1 cellular context compared by ENCODE assay signal in genomic region chr19:679418-680286, GRCh38.
A peak's percentile ranks its signal among the peaks of the same experiment; 100 is the strongest.
TF ChIP-seq lines count a peak whose summit lies in the region.

No MANE protein-coding gene starts in this region.

TF ChIP-seq in K562, 482 proteins besides CTCF, POLR2A, EP300 and RAD21 (continued from another document):
- TF ChIP-seq, protein P1, sequence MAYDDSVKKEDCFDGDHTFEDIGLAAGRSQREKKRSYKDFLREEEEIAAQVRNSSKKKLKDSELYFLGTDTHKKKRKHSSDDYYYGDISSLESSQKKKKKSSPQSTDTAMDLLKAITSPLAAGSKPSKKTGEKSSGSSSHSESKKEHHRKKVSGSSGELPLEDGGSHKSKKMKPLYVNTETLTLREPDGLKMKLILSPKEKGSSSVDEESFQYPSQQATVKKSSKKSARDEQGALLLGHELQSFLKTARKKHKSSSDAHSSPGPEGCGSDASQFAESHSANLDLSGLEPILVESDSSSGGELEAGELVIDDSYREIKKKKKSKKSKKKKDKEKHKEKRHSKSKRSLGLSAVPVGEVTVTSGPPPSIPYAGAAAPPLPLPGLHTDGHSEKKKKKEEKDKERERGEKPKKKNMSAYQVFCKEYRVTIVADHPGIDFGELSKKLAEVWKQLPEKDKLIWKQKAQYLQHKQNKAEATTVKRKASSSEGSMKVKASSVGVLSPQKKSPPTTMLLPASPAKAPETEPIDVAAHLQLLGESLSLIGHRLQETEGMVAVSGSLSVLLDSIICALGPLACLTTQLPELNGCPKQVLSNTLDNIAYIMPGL (CRISPR knock-in tag; IDR thresholded peaks at IDR 0.05): no peak
- TF ChIP-seq TGIF2 (CRISPR knock-in tag; IDR thresholded peaks at IDR 0.05) (peak; percentile 89), GATAD2B (IDR thresholded peaks at IDR 0.05; ENCODE audit: borderline replicate concordance) (peak; percentile 97), CAMTA2 (CRISPR knock-in tag; conservative IDR thresholded peaks at IDR 0.05) (peak; percentile 78; the same call in 1 of the 2 replicates), EHMT2 (IDR thresholded peaks at IDR 0.05) (no peak), CREM (IDR thresholded peaks at IDR 0.05; ENCODE audit: low read depth) (peak; percentile 17; the same call in 1 of the 2 replicates), MTF1 (CRISPR knock-in tag; IDR thresholded peaks at IDR 0.05; ENCODE audit: borderline replicate concordance) (no peak), KLF1 (tag; IDR thresholded peaks at IDR 0.05) (0 out of 2 replicates have a peak, but pooled peaks have one; percentile 45), PRPF4 (IDR thresholded peaks at IDR 0.05; ENCODE audit: insufficient read depth, low read depth, low read length, poor library complexity, severe bottlenecking) (peak; percentile 44), PHF21A (IDR thresholded peaks at IDR 0.05; ENCODE audit: borderline replicate concordance, low read depth) (no peak), ATF3 (IDR thresholded peaks at IDR 0.05) (no peak), ATF3 (CRISPR knock-in tag; conservative IDR thresholded peaks at IDR 0.05) (no peak), BHLHE40 (IDR thresholded peaks at IDR 0.05; ENCODE audit: low read length) (no peak), NR1H2 (CRISPR knock-in tag; IDR thresholded peaks at IDR 0.05) (no peak)
